24 cellular contexts compared by ENCODE assay signal in genomic region chr3:197491923-197492664, GRCh38.
"Had no signal": no experiment of that assay in that cellular context is flagged by ENCODE, and none has a peak within 500 bp of the region (broad histone marks: within the 10 kb centered on the region; RNA-seq: fewer than 3 reads in every experiment).

No MANE protein-coding gene starts in this region.

- H3K27ac Mint-ChIP-seq: activated CD4-positive, alpha-beta T cell treated with anti-CD3 and anti-CD28 coated beads, Interleukin-2, amount 10 ng/mL, durations not matched to agents 7 days and 5 days; activated CD8-positive, alpha-beta T cell treated with anti-CD3 and anti-CD28 coated beads, Interleukin-2, amount 10 ng/mL, durations not matched to agents 7 days and 5 days; activated naive CD4-positive, alpha-beta T cell treated with anti-CD3 and anti-CD28 coated beads, Interleukin-2, amount 10 ng/mL, durations not matched to agents 7 days and 5 days; activated naive CD8-positive, alpha-beta T cell treated with anti-CD3 and anti-CD28 coated beads, Interleukin-2, amount 50 U/mL, for 24 hours; activated T-cell treated with anti-CD3 and anti-CD28 coated beads, Interleukin-2, amount 50 U/mL, for 24 hours; mesothelial cell of epicardium; stimulated activated naive CD8-positive, alpha-beta T cell treated with anti-CD3 and anti-CD28 coated beads, Interleukin-15, amount 100 ng/mL, for 72 hours had no signal

- H3K9me3 ChIP-seq: ascending aorta, breast epithelium, esophagus muscularis mucosa, prostate gland, right atrium auricular region, suprapubic skin, transverse colon had no signal

- H3K27me3 Mint-ChIP-seq: activated naive CD8-positive, alpha-beta T cell treated with anti-CD3 and anti-CD28 coated beads, Interleukin-2, amount 50 U/mL, for 24 hours; activated T-cell treated with anti-CD3 and anti-CD28 coated beads, Interleukin-2, amount 50 U/mL, for 24 hours had no signal

- H3K36me3 Mint-ChIP-seq: activated naive CD4-positive, alpha-beta T cell treated with anti-CD3 and anti-CD28 coated beads, Interleukin-2, amount 10 ng/mL, durations not matched to agents 7 days and 5 days; mesothelial cell of epicardium had no signal

- H3K27me3 ChIP-seq: ascending aorta, breast epithelium, esophagus muscularis mucosa, right atrium auricular region, suprapubic skin, transverse colon had no signal

- DNase-seq: activated CD4-positive, alpha-beta T cell treated with anti-CD3 and anti-CD28 coated beads, Interleukin-2, amount 10 ng/mL, durations not matched to agents 7 days and 5 days; activated CD8-positive, alpha-beta T cell treated with anti-CD3 and anti-CD28 coated beads, Interleukin-2, amount 10 ng/mL, durations not matched to agents 7 days and 5 days; activated naive CD4-positive, alpha-beta T cell treated with anti-CD3 and anti-CD28 coated beads, Interleukin-2, amount 10 ng/mL, durations not matched to agents 7 days and 5 days; activated naive CD8-positive, alpha-beta T cell treated with anti-CD3 and anti-CD28 coated beads, Interleukin-2, amount 50 U/mL, for 24 hours; activated T-cell treated with anti-CD3 and anti-CD28 coated beads, Interleukin-2, amount 50 U/mL, for 24 hours; effector CD4-positive, alpha-beta T cell; left colon; stimulated activated CD4-positive, alpha-beta T cell treated with anti-CD3 and anti-CD28 coated beads, Interleukin-15, amount 100 ng/mL, for 24 hours; stimulated activated CD4-positive, alpha-beta T cell treated with anti-CD3 and anti-CD28 coated beads, Interleukin-2, amount 100 ng/mL, for 48 hours; stimulated activated naive CD8-positive, alpha-beta T cell treated with anti-CD3 and anti-CD28 coated beads, Interleukin-15, amount 100 ng/mL, for 72 hours; T-helper 1 cell; T1000; transverse colon had no signal

- ATAC-seq: activated CD4-positive, CD25-positive, alpha-beta regulatory T cell treated with anti-CD3 and anti-CD28 coated beads, Interleukin-2, amount 50 U/mL, for 24 hours; activated CD8-positive, alpha-beta T cell treated with anti-CD3 and anti-CD28 coated beads, Interleukin-2, amount 10 ng/mL, durations not matched to agents 7 days and 5 days; activated naive CD8-positive, alpha-beta T cell treated with anti-CD3 and anti-CD28 coated beads, Interleukin-2, amount 50 U/mL, for 24 hours; left colon; stimulated activated naive CD8-positive, alpha-beta T cell treated with anti-CD3 and anti-CD28 coated beads, Interleukin-15, amount 100 ng/mL, for 72 hours had no signal

- H3K4me3 Mint-ChIP-seq: activated CD4-positive, alpha-beta T cell treated with anti-CD3 and anti-CD28 coated beads, Interleukin-2, amount 10 ng/mL, durations not matched to agents 7 days and 5 days; activated CD8-positive, alpha-beta T cell treated with anti-CD3 and anti-CD28 coated beads, Interleukin-2, amount 10 ng/mL, durations not matched to agents 7 days and 5 days; activated naive CD4-positive, alpha-beta T cell treated with anti-CD3 and anti-CD28 coated beads, Interleukin-2, amount 10 ng/mL, durations not matched to agents 7 days and 5 days; activated naive CD8-positive, alpha-beta T cell treated with anti-CD3 and anti-CD28 coated beads, Interleukin-2, amount 50 U/mL, for 24 hours; activated T-cell treated with anti-CD3 and anti-CD28 coated beads, Interleukin-2, amount 50 U/mL, for 24 hours; mesothelial cell of epicardium; neural crest cell; stimulated activated naive CD8-positive, alpha-beta T cell treated with anti-CD3 and anti-CD28 coated beads, Interleukin-15, amount 100 ng/mL, for 72 hours had no signal

- H3K36me3 ChIP-seq: ascending aorta, breast epithelium, esophagus muscularis mucosa, prostate gland, right atrium auricular region, suprapubic skin, transverse colon had no signal

- H3K4me1 Mint-ChIP-seq: activated CD4-positive, alpha-beta T cell treated with anti-CD3 and anti-CD28 coated beads, Interleukin-2, amount 10 ng/mL, durations not matched to agents 7 days and 5 days; activated naive CD4-positive, alpha-beta T cell treated with anti-CD3 and anti-CD28 coated beads, Interleukin-2, amount 10 ng/mL, durations not matched to agents 7 days and 5 days; activated naive CD8-positive, alpha-beta T cell treated with anti-CD3 and anti-CD28 coated beads, Interleukin-2, amount 50 U/mL, for 24 hours; stimulated activated naive CD8-positive, alpha-beta T cell treated with anti-CD3 and anti-CD28 coated beads, Interleukin-15, amount 100 ng/mL, for 72 hours had no signal

- H3K27ac ChIP-seq: ascending aorta, breast epithelium, esophagus muscularis mucosa, prostate gland, right atrium auricular region, suprapubic skin, transverse colon had no signal

- H3K4me3 ChIP-seq: ascending aorta, breast epithelium, esophagus muscularis mucosa, lung, prostate gland, right atrium auricular region, skin epidermis, suprapubic skin, transverse colon had no signal

- H3K9me3 Mint-ChIP-seq: activated CD4-positive, alpha-beta T cell treated with anti-CD3 and anti-CD28 coated beads, Interleukin-2, amount 10 ng/mL, durations not matched to agents 7 days and 5 days; activated naive CD4-positive, alpha-beta T cell treated with anti-CD3 and anti-CD28 coated beads, Interleukin-2, amount 10 ng/mL, durations not matched to agents 7 days and 5 days; activated naive CD8-positive, alpha-beta T cell treated with anti-CD3 and anti-CD28 coated beads, Interleukin-2, amount 50 U/mL, for 24 hours; activated T-cell treated with anti-CD3 and anti-CD28 coated beads, Interleukin-2, amount 50 U/mL, for 24 hours; mesothelial cell of epicardium; neural crest cell; stimulated activated naive CD8-positive, alpha-beta T cell treated with anti-CD3 and anti-CD28 coated beads, Interleukin-15, amount 100 ng/mL, for 72 hours had no signal
